Comparison of ENCODE assay signal across 8 cellular contexts in the genomic region with DNA sequence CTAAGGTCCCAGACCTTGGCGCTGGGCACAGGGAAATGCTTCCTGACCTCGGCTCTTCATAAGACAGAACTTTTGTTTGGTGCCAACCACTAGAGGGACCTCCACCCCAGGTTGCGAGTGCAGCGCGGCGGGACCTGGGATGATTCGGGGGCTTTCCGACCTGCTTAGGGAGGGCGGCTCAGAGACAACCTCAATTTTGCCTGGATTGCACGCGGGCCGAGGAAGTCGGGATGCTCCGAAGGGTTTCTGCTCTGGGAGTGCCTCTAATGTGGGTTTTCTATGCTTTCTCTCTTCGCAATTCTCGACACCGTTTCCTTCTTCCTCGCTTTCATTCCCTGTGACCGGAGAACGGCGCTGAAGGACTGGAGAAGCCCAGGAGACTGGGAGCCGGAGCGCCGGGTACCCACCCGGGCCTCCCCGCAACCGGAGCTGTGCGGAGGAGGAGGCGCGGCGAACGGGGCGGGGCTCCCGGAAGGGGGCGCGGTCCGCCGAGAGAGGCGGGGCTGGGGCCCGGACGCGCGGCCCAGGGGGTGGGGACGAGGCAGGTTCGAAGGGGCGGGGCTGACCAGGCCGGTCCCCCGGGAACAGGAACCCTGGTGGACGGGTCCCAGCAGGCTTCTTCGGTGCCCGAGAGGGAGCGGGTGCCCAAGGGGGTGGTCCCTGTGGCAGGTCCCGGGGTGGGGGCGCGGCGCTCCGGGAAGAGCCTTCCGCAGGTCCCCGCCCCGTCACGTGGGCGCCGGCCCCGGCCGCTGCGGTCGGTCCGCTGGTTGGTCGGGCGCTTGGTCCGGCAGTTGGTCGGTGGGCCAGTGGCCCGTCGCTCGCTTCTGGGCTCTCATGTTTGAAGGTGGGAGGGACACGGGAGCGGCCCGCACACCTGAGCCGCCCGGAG. TPM values are rescaled to one million over a fixed set of nuclear protein-coding genes. Genes with fewer than 3 reads are reported as not detected.
A peak's percentile ranks its signal among the peaks of the same experiment; 100 is the strongest.
DNase-seq lines count a peak whose midpoint lies in the region; ATAC-seq and TF ChIP-seq lines count a peak whose summit lies in the region.

A gene (plus strand): TSS at position 790 of the 889 bp plus-strand sequence. CDS start 35,477 bp downstream, outside the sequence.

- TF ChIP-seq CTCF in LNCaP clone FGC (IDR thresholded peaks at IDR 0.05; ENCODE audit: control insufficient read depth, extremely low read depth, insufficient read depth) (peak; percentile 71), ascending aorta (IDR thresholded peaks at IDR 0.05) (peak; percentile 43 to 64 (median 45))

- H3K4me1 ChIP-seq in ascending aorta = peaks cover 5 to 25% of the 10 kb centered on the region in 2 donors
- H3K4me1 ChIP-seq in aorta (ENCODE audit: control insufficient read depth in 1 of 2, insufficient read depth in 2 of 2, low read length in 2 of 2) = peaks cover 0 to 3% of the 10 kb centered on the region in 2 donors

- peak; percentile 73 for DNase-seq in H4 (ENCODE audit: low spot score)
- peak; percentile 58 for DNase-seq in LNCaP clone FGC (ENCODE audit: low read depth)
- DNase-seq in T-helper 2 cell = peak; percentile 70 to 77 (median 74)
- peak; percentile 51 to 91 for DNase-seq in ascending aorta (ENCODE audit: low spot score in 2 of 2)
- DNase-seq in hepatic stellate cell (ENCODE audit: low spot score) = peak; percentile 92
- DNase-seq in renal cortical epithelial cell (ENCODE audit: low read depth) = peak; percentile 59
- DNase-seq in aorta = peak; percentile 91 to 95

- intact Hi-C loops in ascending aorta (cut with DNase I) (loop anchor here (1.0 to 10.0 kb wide), 6 partner anchors 64 to 1819 kb away; a partner anchor contains a TSS), aorta (cut with DNase I) (loop anchor here (5.0 kb wide), 1 partner anchor 159 kb away; a partner anchor contains a TSS)

- H3K9me3 ChIP-seq in ascending aorta (no peaks in the 10 kb centered on the region), aorta (ENCODE audit: control insufficient read depth, low read length) (no peaks in the 10 kb centered on the region)

- peak within 1 kb of the TSS; percentile 86 for H3K4me3 ChIP-seq in LNCaP clone FGC (ENCODE audit: low read depth, low read length)
- H3K4me3 ChIP-seq in ascending aorta = peak within 1 kb of the TSS; percentile 71 to 85
- peak within 1 kb of the TSS; percentile 38 to 87 for H3K4me3 ChIP-seq in aorta (ENCODE audit: low read length in 2 of 2)

- H3K27me3 ChIP-seq in ascending aorta = no peaks in the 10 kb centered on the region
- no peaks in the 10 kb centered on the region for H3K27me3 ChIP-seq in aorta (ENCODE audit: control insufficient read depth in 1 of 2, insufficient read depth in 2 of 2, low read length in 1 of 2)

- no peaks in the 10 kb centered on the region for H3K36me3 ChIP-seq in ascending aorta
- H3K36me3 ChIP-seq in aorta (ENCODE audit: control insufficient read depth in 1 of 2, insufficient read depth in 2 of 2, low read length in 1 of 2) = no peaks in the 10 kb centered on the region

- peak; percentile 70 for TF ChIP-seq POLR2A in GM10847 (IDR thresholded peaks at IDR 0.05; ENCODE audit: extremely low read depth, insufficient read length)

- 0% methylated on average over 54 to 80 of the region's 80 CpGs for WGBS in aorta, 2 donors

- peak; percentile 96 for ATAC-seq in aorta (ENCODE audit: low FRiP score)

- H3K27ac ChIP-seq in ascending aorta (peak within 1 kb of the TSS; percentile 90 to 94), aorta (ENCODE audit: low read depth in 1 of 2, low read length in 2 of 2) (peak within 1 kb of the TSS; percentile 71 to 96)

RNA-seq across cellular contexts. Expression of the gene that starts here (rescaled TPM):
- total RNA-seq in H4 (2014; rRNA removed; shearing (Covaris generic)) = 3.5 and 5.9 TPM in 2 replicates
- total RNA-seq in ascending aorta (4.2 TPM), renal cortical epithelial cell (3.9 and 5.4 TPM in 2 replicates), aorta (10 to 100 TPM; 17.6 to 35.6 TPM)
- polyA plus RNA-seq in aorta = 10 to 100 TPM; 14.1 to 31.7 TPM

Comparison
In these comparisons a context has a peak if more than half of its experiments do, and no peak if none do; other contexts are left out.
1. Peak in every context shown above with its lines: DNase-seq, ATAC-seq, H3K4me3 ChIP-seq and H3K27ac ChIP-seq.